In genomic region chr2:156343096-156343939, GRCh38 we compare ENCODE assay signal across 8 cellular contexts. TPM values are rescaled to one million over a fixed set of nuclear protein-coding genes. Genes with fewer than 3 reads are reported as not detected.
DNase-seq lines count a peak whose midpoint lies in the region; ATAC-seq, FAIRE-seq and TF ChIP-seq lines count a peak whose summit lies in the region.

No MANE protein-coding gene starts in this region.

- no peak overlapping the region for H2BK120ac ChIP-seq in H1 (replicated peaks; ENCODE audit: low read depth, low read length)
- H2BK120ac ChIP-seq in neuronal stem cell (ENCODE audit: low read depth, low read length), result no peak overlapping the region

- H4K20me1 ChIP-seq in H1 (replicated peaks in 1 of 2; ENCODE audit: control insufficient read depth in 1 of 2, insufficient read depth in 2 of 2, low read length in 2 of 2), result no peaks in the 10 kb centered on the region

- no peak overlapping the region for H2BK20ac ChIP-seq in H1 (ENCODE audit: low read length)

- H3K79me2 ChIP-seq in H1 (ENCODE audit: control insufficient read depth in 1 of 2, insufficient read depth in 2 of 2, low read length in 2 of 2), result no peaks in the 10 kb centered on the region

- H3K36me3 ChIP-seq in CD8-positive, alpha-beta T cell (ENCODE audit: insufficient read depth, low read length), result no peaks in the 10 kb centered on the region
- no peaks in the 10 kb centered on the region for H3K36me3 ChIP-seq in NT2/D1 (ENCODE audit: insufficient read depth, insufficient read length, low read length)
- H3K36me3 ChIP-seq in H1 (ENCODE audit: control insufficient read depth in 2 of 4, insufficient read depth in 4 of 4, low read length in 3 of 4), result no peaks in the 10 kb centered on the region
- no peaks in the 10 kb centered on the region for H3K36me3 ChIP-seq in neuronal stem cell (replicated peaks in 1 of 2; ENCODE audit: control insufficient read depth in 2 of 2, insufficient read depth in 2 of 2, low read length in 2 of 2)

- H3K4me3 Mint-ChIP-seq in CD8-positive, alpha-beta T cell, result peak overlapping the region; percentile 88

- H3K23ac ChIP-seq in H1 (ENCODE audit: insufficient read length) (no peak overlapping the region), neuronal stem cell (ENCODE audit: low read depth, low read length, poor library complexity) (no peak overlapping the region)

- peak overlapping the region; percentile 99 for H3K27ac ChIP-seq in CD8-positive, alpha-beta T cell (ENCODE audit: low read depth, low read length)
- no peak overlapping the region for H3K27ac ChIP-seq in H1 (ENCODE audit: low read depth, low read length)
- peak overlapping the region; percentile 92 for H3K27ac ChIP-seq in neuronal stem cell (replicated peaks; ENCODE audit: low read length)

- H3K9ac ChIP-seq in NT2/D1 (ENCODE audit: insufficient read length, low read depth) (peak overlapping the region; percentile 73), H1 (replicated peaks in 1 of 4; ENCODE audit: extremely low read depth in 1 of 4, low read depth in 3 of 4, low read length in 3 of 4) (peak overlapping the region; percentile 19 to 74 (median 64); a peak in 6 of 7 replicates), neuronal stem cell (ENCODE audit: low read depth, low read length, poor library complexity) (no peak overlapping the region)

- no peak overlapping the region for H2AK5ac ChIP-seq in H1 (ENCODE audit: low read depth, low read length)
- no peak overlapping the region for H2AK5ac ChIP-seq in neuronal stem cell (ENCODE audit: low read depth, low read length)

- peak overlapping the region; percentile 69 for H3K4me3 ChIP-seq in CD8-positive, alpha-beta T cell (ENCODE audit: low read depth, low read length)
- H3K4me3 ChIP-seq in NT2/D1 (ENCODE audit: insufficient read length, low read depth) (peak overlapping the region; percentile 78), H1 (ENCODE audit: extremely low read depth in 1 of 4, insufficient read depth in 2 of 4, low read depth in 3 of 4, low read length in 4 of 4) (peak overlapping the region; percentile 50 to 80 (median 72)), neuronal stem cell (ENCODE audit: low read length in 2 of 2) (peak overlapping the region; percentile 80 to 81)

- H3K4me1 ChIP-seq in CD8-positive, alpha-beta T cell (ENCODE audit: insufficient read depth, low read length), result peaks cover 19% of the 10 kb centered on the region
- H3K4me1 ChIP-seq in NT2/D1 (ENCODE audit: insufficient read depth, insufficient read length), result no peaks in the 10 kb centered on the region
- no peaks in the 10 kb centered on the region; a peak in 1 of 7 replicates for H3K4me1 ChIP-seq in H1 (replicated peaks in 1 of 4; ENCODE audit: control insufficient read depth in 3 of 4, insufficient read depth in 4 of 4, low read length in 3 of 4)
- no peaks in the 10 kb centered on the region for H3K4me1 ChIP-seq in neuronal stem cell (ENCODE audit: control insufficient read depth in 2 of 2, insufficient read depth in 1 of 2, low read depth in 1 of 2, low read length in 2 of 2)

- intact Hi-C loops in CD8-positive, alpha-beta T cell (cut with DNase I, micrococcal nuclease), result loop anchor here in 1 of 2 experiments (1.0 to 2.0 kb wide), 2 partner anchors 57 to 93 kb away; partner anchors contain the start of gene GPD2

- H2BK12ac ChIP-seq in H1 (ENCODE audit: low read depth, low read length) (no peak overlapping the region), neuronal stem cell (ENCODE audit: low read length) (no peak overlapping the region)

- no peaks in the 10 kb centered on the region for H3K9me3 Mint-ChIP-seq in CD8-positive, alpha-beta T cell

- H4K8ac ChIP-seq in H1 (ENCODE audit: extremely low read depth, insufficient read depth, low read length) (no peak overlapping the region), neuronal stem cell (ENCODE audit: low read depth, low read length) (no peak overlapping the region)

- peaks cover 39% of the 10 kb centered on the region for H3K4me1 Mint-ChIP-seq in CD8-positive, alpha-beta T cell (ENCODE audit: low read depth)

- H3K4me2 ChIP-seq in H1 (ENCODE audit: insufficient read depth in 1 of 2, low read depth in 2 of 2, low read length in 2 of 2), result peak overlapping the region; percentile 83 to 87
- peak overlapping the region; percentile 85 for H3K4me2 ChIP-seq in neuronal stem cell (ENCODE audit: insufficient read depth, low read length, poor library complexity, severe bottlenecking)

- no peaks in the 10 kb centered on the region for H3K9me3 ChIP-seq in CD8-positive, alpha-beta T cell (ENCODE audit: low read length)
- no peaks in the 10 kb centered on the region for H3K9me3 ChIP-seq in NT2/D1 (ENCODE audit: insufficient read depth, low read length)
- no peaks in the 10 kb centered on the region for H3K9me3 ChIP-seq in H1 (ENCODE audit: insufficient read depth in 2 of 2, low read depth in 1 of 2, low read length in 1 of 2)
- H3K9me3 ChIP-seq in neuronal stem cell (replicated peaks in 1 of 2; ENCODE audit: control insufficient read depth in 2 of 2, insufficient read depth in 1 of 2, low read depth in 1 of 2, low read length in 2 of 2), result no peaks in the 10 kb centered on the region

- DNase-seq in CD8-positive, alpha-beta T cell, result no peak
- DNase-seq in NT2/D1 (ENCODE audit: low read depth, low spot score) (no peak), H1 (ENCODE audit: low read depth in 1 of 2, low spot score in 2 of 2) (no peak), neuronal stem cell (ENCODE audit: low spot score) (no peak), occipital lobe (lab: John Stamatoyannopoulos, UW) (no peak), NCI-H510A (lab: John Stamatoyannopoulos, UW) (no peak), NCI-H2196 treated with DMSO at 0.1 percent for 48 hours (lab: John Stamatoyannopoulos, UW; ENCODE audit: unreplicated experiment) (no peak)
- no peak for DNase-seq in activated effector memory CD4-positive, alpha-beta T cell treated with Interleukin-2 at 50 U/mL for 16 hours

- H3K27me3 Mint-ChIP-seq in CD8-positive, alpha-beta T cell (ENCODE audit: low read depth), result no peaks in the 10 kb centered on the region

- H3K36me3 Mint-ChIP-seq in CD8-positive, alpha-beta T cell, result peaks cover 9% of the 10 kb centered on the region

- no peak for ATAC-seq in CD8-positive, alpha-beta T cell

- peak overlapping the region; percentile 98 for H3K27ac Mint-ChIP-seq in CD8-positive, alpha-beta T cell

- H4K5ac ChIP-seq in H1 (ENCODE audit: insufficient read length, low read depth, low read length), result no peak overlapping the region

- peaks cover 5% of the 10 kb centered on the region; the same call in 1 of the 2 replicates for H3K23me2 ChIP-seq in H1 (ENCODE audit: low read depth, low read length)

- H4K91ac ChIP-seq in H1 (replicated peaks; ENCODE audit: insufficient read length, low read length) (no peak overlapping the region), neuronal stem cell (ENCODE audit: low read depth, low read length, poor library complexity) (no peak overlapping the region)

- H2BK15ac ChIP-seq in H1 (ENCODE audit: low read length) (no peak overlapping the region), neuronal stem cell (ENCODE audit: low read length) (no peak overlapping the region)

- CTCF ChIA-PET in CD8-positive, alpha-beta T cell (lab: Charles Lee), result interaction anchor here (0.6 to 2.4 kb wide), 2 partner anchors 8 to 9 kb away, joined by 3 to 8 read pairs; no protein-coding TSS in a partner anchor
- CTCF ChIA-PET in H1 (lab: Charles Lee; ENCODE audit: partially characterized antibody), result interaction anchor here (1.0 to 1.3 kb wide), 2 partner anchors 9 to 34 kb away, joined by 3 read pairs; no protein-coding TSS in a partner anchor

- 55% methylated on average over 6 of the region's 6 CpGs; no CpG with 5 or more reads in 1 of the 2 experiments for WGBS in H1 (ENCODE audit: extremely low coverage in 1 of 2, insufficient coverage in 1 of 2, insufficient read length in 1 of 2, insufficient replicate concordance in 2 of 2, low coverage in 1 of 2, low lambda C conversion rate in 2 of 2, missing lambda C conversion rate in 1 of 2), 2 experiments
- no CpG with 5 or more reads among the region's 6 CpGs for WGBS in neuronal stem cell (ENCODE audit: extremely low coverage in 2 of 2, insufficient read length in 2 of 2, insufficient replicate concordance in 1 of 2), 2 donors

- FAIRE-seq in H1 (lab: Jason Lieb, UNC), result no peak

- H3K27me3 ChIP-seq in CD8-positive, alpha-beta T cell (ENCODE audit: insufficient read depth, low read length), result no peaks in the 10 kb centered on the region
- H3K27me3 ChIP-seq in NT2/D1 (ENCODE audit: insufficient read depth, insufficient read length), result peaks cover 33% of the 10 kb centered on the region
- peaks cover 1 to 12% (median 7%) of the 10 kb centered on the region in 4 experiments; a peak in 4 of 7 replicates for H3K27me3 ChIP-seq in H1 (replicated peaks in 1 of 4; ENCODE audit: control insufficient read depth in 3 of 4, extremely low read depth in 1 of 4, insufficient read depth in 3 of 4, low read length in 3 of 4)
- peaks cover 0 to 26% (median 1%) of the 10 kb centered on the region in 3 experiments for H3K27me3 ChIP-seq in neuronal stem cell (ENCODE audit: control insufficient read depth in 3 of 3, insufficient read depth in 3 of 3, low read depth in 1 of 3, low read length in 3 of 3)

- H3K4ac ChIP-seq in H1 (replicated peaks; ENCODE audit: insufficient read length, low read depth, low read length) (no peak overlapping the region), neuronal stem cell (ENCODE audit: low read length) (no peak overlapping the region)

- H3K56ac ChIP-seq in H1 (replicated peaks; ENCODE audit: insufficient read length, low read depth, low read length), result no peak overlapping the region

- no peak for TF ChIP-seq POLR2A in H1 (IDR thresholded peaks at IDR 0.05; ENCODE audit: control extremely low read depth in 1 of 2, low read depth in 2 of 2, low read length in 2 of 2)

- H3K79me1 ChIP-seq in H1 (ENCODE audit: low read depth, low read length), result no peaks in the 10 kb centered on the region
- H3K79me1 ChIP-seq in neuronal stem cell (ENCODE audit: low read depth, low read length), result no peaks in the 10 kb centered on the region

- H3K18ac ChIP-seq in H1 (ENCODE audit: extremely low read depth, low read length) (no peak overlapping the region), neuronal stem cell (ENCODE audit: low read length) (peak overlapping the region; percentile 60)

- POLR2A ChIA-PET in CD8-positive, alpha-beta T cell (lab: Charles Lee), result interaction anchor here (0.6 to 3.6 kb wide), 9 partner anchors 9 to 246 kb away, joined by 3 to 38 read pairs (median 4); partner anchors contain the start of gene NR4A2
- POLR2A ChIA-PET in H1 (lab: Charles Lee; ENCODE audit: partially characterized antibody), result interaction anchor here (0.7 to 2.5 kb wide), 6 partner anchors 9 to 174 kb away, joined by 3 to 9 read pairs (median 4); partner anchors contain the start of genes GPD2 and NR4A2

- TF ChIP-seq RAD21 in H1 (IDR thresholded peaks at IDR 0.05 in 1 of 2, conservative IDR thresholded peaks at IDR 0.05 in 1 of 2; ENCODE audit: low read depth in 2 of 2, low read length in 2 of 2), result no peak

- H2BK5ac ChIP-seq in H1 (ENCODE audit: low read depth, low read length) (no peak overlapping the region), neuronal stem cell (ENCODE audit: low read length) (no peak overlapping the region)

- no peak for TF ChIP-seq EP300 in H1 (IDR thresholded peaks at IDR 0.05; ENCODE audit: borderline replicate concordance in 1 of 2, low read depth in 2 of 2, low read length in 2 of 2)

- 0 out of 2 replicates have a peak overlapping the region, but pooled peaks have one; percentile 80 for H2AFZ ChIP-seq in H1 (ENCODE audit: low read length)
- peak overlapping the region; percentile 98 for H2AFZ ChIP-seq in neuronal stem cell (ENCODE audit: low read length)

- H3K14ac ChIP-seq in H1 (ENCODE audit: insufficient read length) (no peak overlapping the region), neuronal stem cell (ENCODE audit: low read length) (no peak overlapping the region)

- no peak for TF ChIP-seq CTCF in CD8-positive, alpha-beta T cell (IDR thresholded peaks at IDR 0.05)
- no peak for TF ChIP-seq CTCF in H1 (IDR thresholded peaks at IDR 0.05; ENCODE audit: control extremely low read depth in 1 of 3, insufficient read depth in 1 of 3, low read depth in 1 of 3, low read length in 3 of 3)

RNA-seq across cellular contexts. Expression of gene NR4A2, which starts 10.8 kb away (rescaled TPM):
- total RNA-seq in CD8-positive, alpha-beta T cell, result 100 to 1,000 TPM; 777 to 796 TPM
- 1.4 and 1.7 TPM in 2 replicates for total RNA-seq in H1 (2021; fragmentation: NEBNext Ultra II Directional; extraction: Animal tissue kit (Norgen Biotek cat#: 25700))
- polyA plus RNA-seq in H1 (2011; rRNA removed), result 0.15 and 0.16 TPM in 2 replicates
- 0.08 TPM for polyA plus RNA-seq in H1 (2011; cell fraction: cytosol; rRNA removed)
- polyA plus RNA-seq in H1 (2011; cell fraction: nucleus; rRNA removed), result 0.40 TPM
- 0.23 to 0.47 TPM (median 0.24 TPM) in 4 replicates for polyA plus RNA-seq in H1 (2012, experiment 1 of 2)
- polyA plus RNA-seq in H1 (2012, experiment 2 of 2), result 0.09 TPM
- 1.7 TPM for polyA plus RNA-seq in H1 (2013, experiment 1 of 2)
- 1.5 TPM for polyA plus RNA-seq in H1 (2013, experiment 2 of 2)
- polyA minus RNA-seq in H1 (2011; rRNA and poly(A)+ RNA removed), result 0.22 TPM in 1 of 2 replicates, not detected in the other
- not detected for polyA minus RNA-seq in H1 (2011; cell fraction: cytosol; rRNA and poly(A)+ RNA removed)
- 1.3 TPM for polyA minus RNA-seq in H1 (2011; cell fraction: nucleus; rRNA and poly(A)+ RNA removed)
- 0.25 TPM for polyA plus RNA-seq in neuronal stem cell (2013, experiment 1 of 2)
- polyA plus RNA-seq in neuronal stem cell (2013, experiment 2 of 2), result 0.37 TPM
- 7.8 TPM for total RNA-seq in occipital lobe

Comparison
In these comparisons a context has a peak if more than half of its experiments do, and no peak if none do; other contexts are left out.
1. RNA of gene NR4A2, which starts 10.8 kb away (total RNA-seq): 777 to 796 TPM in CD8-positive, alpha-beta T cell; 7.8 TPM in occipital lobe (single experiment) and 1.4 to 1.7 TPM in H1; every median in the first group is over 10 times any median in the second.
2. Peak in every context shown above with its lines, with median percentiles within 50 percentile points of each other: H3K4me3 ChIP-seq.